In the genomic region with DNA sequence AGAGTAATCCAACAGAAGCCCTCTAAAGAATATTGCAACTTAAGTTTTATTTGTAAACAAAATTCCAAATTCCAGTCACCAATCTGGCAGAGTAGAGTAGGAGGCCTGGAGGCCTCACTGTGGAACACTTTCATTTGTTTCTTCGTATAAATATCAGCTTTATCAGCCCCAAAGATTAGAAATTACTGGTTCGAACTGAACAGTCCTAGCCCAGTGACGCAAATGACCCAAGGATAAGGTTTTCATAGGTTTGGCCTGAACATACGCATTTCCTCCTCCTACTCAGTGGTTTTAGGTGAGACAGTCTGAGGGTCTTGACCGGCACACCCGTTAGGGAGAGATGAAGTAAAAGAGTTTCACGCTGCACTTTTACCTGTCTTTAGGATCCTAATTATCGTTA, we compare ENCODE assay signal across 9 cellular contexts. TPM values are rescaled to one million over a fixed set of nuclear protein-coding genes. Genes with fewer than 3 reads are reported as not detected.
DNase-seq lines count a peak whose midpoint lies in the region; ATAC-seq, FAIRE-seq and TF ChIP-seq lines count a peak whose summit lies in the region.
"Had no signal": no experiment of that assay in that cellular context is flagged by ENCODE, and none has a peak within 500 bp of the region (broad histone marks: within the 10 kb centered on the region; RNA-seq: fewer than 3 reads in every experiment).

No MANE protein-coding gene starts in this region.

- H3K4me1 ChIP-seq in HepG2 (ENCODE audit: insufficient read depth, low read length), result peaks cover 42% of the 10 kb centered on the region
- peaks cover 29% of the 10 kb centered on the region for H3K4me1 ChIP-seq in stomach smooth muscle (ENCODE audit: control insufficient read depth, insufficient read depth, low read length)

- H3K4me2 ChIP-seq in HepG2 (ENCODE audit: low read depth, low read length), result peak overlapping the region; percentile 76

- H3K27me3 ChIP-seq in HepG2 (ENCODE audit: control insufficient read depth in 1 of 2, insufficient read depth in 2 of 2, low read length in 2 of 2) (no peaks in the 10 kb centered on the region), stomach smooth muscle (ENCODE audit: control insufficient read depth in 1 of 2, insufficient read depth in 2 of 2, low read length in 2 of 2) (no peaks in the 10 kb centered on the region)

- no peaks in the 10 kb centered on the region for H3K9me3 ChIP-seq in HepG2 (ENCODE audit: low read length)
- no peaks in the 10 kb centered on the region for H3K9me3 ChIP-seq in stomach smooth muscle (ENCODE audit: control insufficient read depth in 2 of 2, low read length in 2 of 2)

- H3K27ac ChIP-seq in HepG2 (ENCODE audit: extremely low read length, insufficient read depth, low read length) (peak overlapping the region; percentile 32), stomach smooth muscle (ENCODE audit: low read length) (peak overlapping the region; percentile 0)

- no peaks in the 10 kb centered on the region for H3K9me3 Mint-ChIP-seq in activated CD4-positive, alpha-beta T cell treated with anti-CD3 and anti-CD28 coated beads, Interleukin-2, amount 10 ng/mL, durations not matched to agents 7 days and 5 days

- H3K27me3 Mint-ChIP-seq in activated CD4-positive, alpha-beta T cell treated with anti-CD3 and anti-CD28 coated beads, Interleukin-2, amount 10 ng/mL, durations not matched to agents 7 days and 5 days, result peaks cover 42% of the 10 kb centered on the region

- no peak overlapping the region for H2AFZ ChIP-seq in HepG2 (ENCODE audit: low read length)

- in situ Hi-C loops in astrocyte of the spinal cord (cut with HindIII; ENCODE audit: low sequenced_read_pairs) (no loop called here), HepG2 (cut with HindIII; ENCODE audit: extremely low pct_ligation_motif_present, low pct_unique_long_range_greater_than_20kb) (no loop called here)

- no peak for DNase-seq in activated CD4-positive, alpha-beta T cell treated with anti-CD3 and anti-CD28 coated beads, Interleukin-2, amount 10 ng/mL, durations not matched to agents 7 days and 5 days
- no peak for DNase-seq in activated CD4-positive, alpha-beta T cell treated with anti-CD3 and anti-CD28 coated beads for 48 hours
- no peak for DNase-seq in astrocyte of the spinal cord (ENCODE audit: low read depth, low spot score)
- DNase-seq in HepG2 (ENCODE audit: low spot score), result no peak
- no peak for DNase-seq in NCI-H748 treated with DMSO at 0.1 percent for 48 hours (lab: John Stamatoyannopoulos, UW)
- no peak for DNase-seq in NCI-H1694 (lab: John Stamatoyannopoulos, UW)

- H3K79me2 ChIP-seq in HepG2 (ENCODE audit: insufficient read depth, low read length), result peaks cover 36% of the 10 kb centered on the region

- H3K4me3 Mint-ChIP-seq in activated CD4-positive, alpha-beta T cell treated with anti-CD3 and anti-CD28 coated beads, Interleukin-2, amount 10 ng/mL, durations not matched to agents 7 days and 5 days, result peak overlapping the region; percentile 45

- peaks cover 5% of the 10 kb centered on the region; the same call in 1 of the 2 replicates for H4K20me1 ChIP-seq in HepG2 (ENCODE audit: insufficient read depth, low read length)

- no peaks in the 10 kb centered on the region for H3K36me3 Mint-ChIP-seq in activated CD4-positive, alpha-beta T cell treated with anti-CD3 and anti-CD28 coated beads, Interleukin-2, amount 10 ng/mL, durations not matched to agents 7 days and 5 days (ENCODE audit: low read depth)

- H3K4me3 ChIP-seq in astrocyte of the spinal cord (ENCODE audit: low read depth, low read length), result peak overlapping the region; percentile 71
- peak overlapping the region; percentile 67 to 98 (median 91); a peak in 5 of 6 replicates for H3K4me3 ChIP-seq in HepG2 (replicated peaks in 1 of 3; ENCODE audit: insufficient read depth in 1 of 3, low read depth in 2 of 3, low read length in 3 of 3)
- H3K4me3 ChIP-seq in stomach smooth muscle (ENCODE audit: low read length in 2 of 2), result peak overlapping the region; percentile 71 to 87

- POLR2A ChIA-PET in activated CD4-positive, alpha-beta T cell treated with anti-CD3 and anti-CD28 coated beads, Interleukin-2, amount 10 ng/mL, durations not matched to agents 7 days and 5 days (lab: Charles Lee), result no interaction called here
- POLR2A ChIA-PET in HepG2 (lab: Yijun Ruan, JAX), result no interaction called here

- no peaks in the 10 kb centered on the region; a peak in 2 of 5 replicates for H3K36me3 ChIP-seq in HepG2 (replicated peaks in 1 of 2; ENCODE audit: control insufficient read depth in 1 of 2, insufficient read depth in 2 of 2, low read length in 2 of 2)
- no peaks in the 10 kb centered on the region for H3K36me3 ChIP-seq in stomach smooth muscle (ENCODE audit: control insufficient read depth in 2 of 2, insufficient read depth in 2 of 2, low read length in 2 of 2)

- no peaks in the 10 kb centered on the region for H3K4me1 Mint-ChIP-seq in activated CD4-positive, alpha-beta T cell treated with anti-CD3 and anti-CD28 coated beads, Interleukin-2, amount 10 ng/mL, durations not matched to agents 7 days and 5 days

- TF ChIP-seq RAD21 in HepG2 (CRISPR knock-in tag; IDR thresholded peaks at IDR 0.05), result no peak

- FAIRE-seq in HepG2 (lab: Jason Lieb, UNC), result peak; percentile 28

- TF ChIP-seq EP300 in HepG2 (IDR thresholded peaks at IDR 0.05; ENCODE audit: low read depth in 2 of 2, low read length in 2 of 2) (no peak), HepG2 (CRISPR knock-in tag; IDR thresholded peaks at IDR 0.05; ENCODE audit: borderline replicate concordance) (no peak)

- 66% methylated on average over 8 of the region's 8 CpGs for WGBS in HepG2 (ENCODE audit: low lambda C conversion rate)

- H3K9ac ChIP-seq in HepG2 (ENCODE audit: insufficient read depth, low read depth, low read length) (peak overlapping the region; percentile 13; the same call in 1 of the 2 replicates), stomach smooth muscle (ENCODE audit: low read length in 2 of 2) (peak overlapping the region; percentile 30 to 54)

- intact Hi-C loops in HepG2 (cut with micrococcal nuclease; ENCODE audit: unreplicated experiment), result no loop called here

- TF ChIP-seq POLR2A in HepG2 (IDR thresholded peaks at IDR 0.05; ENCODE audit: insufficient read depth in 1 of 2, low read depth in 2 of 2, low read length in 2 of 2) (no peak), GM18505 (IDR thresholded peaks at IDR 0.05; ENCODE audit: borderline replicate concordance, extremely low read depth, insufficient read depth, insufficient read length) (no peak)

- H3K27ac Mint-ChIP-seq in activated CD4-positive, alpha-beta T cell treated with anti-CD3 and anti-CD28 coated beads, Interleukin-2, amount 10 ng/mL, durations not matched to agents 7 days and 5 days, result no peak overlapping the region

- TF ChIP-seq CTCF in astrocyte of the spinal cord (IDR thresholded peaks at IDR 0.05; ENCODE audit: low read depth, low read length), result no peak
- TF ChIP-seq CTCF in HepG2 (CRISPR knock-in tag; IDR thresholded peaks at IDR 0.05), result no peak

- BruUV-seq in HepG2 (replicated peaks; lab: Mats Ljungman, UMichigan), result TSS peak; percentile 80

- CTCF ChIA-PET in activated CD4-positive, alpha-beta T cell treated with anti-CD3 and anti-CD28 coated beads, Interleukin-2, amount 10 ng/mL, durations not matched to agents 7 days and 5 days (lab: Charles Lee), result no interaction called here
- CTCF ChIA-PET in HepG2 (lab: Yijun Ruan, JAX; ENCODE audit: low intra/inter-chr PET ratio, low total read pairs), result no interaction called here

- ATAC-seq in HepG2, result no peak
- no peak for ATAC-seq in GM18505 (IDR thresholded peaks at IDR 0.05; ENCODE audit: unreplicated experiment)

RNA-seq across cellular contexts. Expression of a gene that starts 1.7 kb away (rescaled TPM):
- 1 to 10 TPM in 1 of 2 experiments, under 1 TPM in 1; 0.81 to 1.1 TPM for total RNA-seq in activated CD4-positive, alpha-beta T cell treated with anti-CD3 and anti-CD28 coated beads, Interleukin-2, amount 10 ng/mL, durations not matched to agents 7 days and 5 days
- total RNA-seq in HepG2 (2016; rRNA removed; fragmentation: Illumina TruSeq; extraction: Trizol), result 19.7 and 20.2 TPM in 2 replicates
- 5.5 and 5.6 TPM in 2 replicates for total RNA-seq in HepG2 (2016; cell fraction: cytosol; rRNA removed; fragmentation: Illumina TruSeq; extraction: Trizol; ENCODE audit: low read depth)
- 15.3 and 20.6 TPM in 2 replicates for total RNA-seq in HepG2 (2016; cell fraction: insoluble cytoplasmic fraction; rRNA removed; fragmentation: Illumina TruSeq; extraction: Trizol)
- 7.4 and 7.9 TPM in 2 replicates for total RNA-seq in HepG2 (2016; cell fraction: membrane; rRNA removed; fragmentation: Illumina TruSeq; extraction: Trizol)
- 21.4 and 24.6 TPM in 2 replicates for total RNA-seq in HepG2 (2016; cell fraction: nucleus; rRNA removed; fragmentation: Illumina TruSeq; extraction: Trizol)
- 32.3 and 33.3 TPM in 2 replicates for polyA plus RNA-seq in HepG2 (2011; rRNA removed)
- polyA plus RNA-seq in HepG2 (2011; cell fraction: cytosol; rRNA removed), result 14.7 and 18.8 TPM in 2 replicates
- 82.2 and 87.0 TPM in 2 replicates for polyA plus RNA-seq in HepG2 (2011; cell fraction: nucleus; rRNA removed)
- polyA plus RNA-seq in HepG2 (2012), result 23.1 and 30.9 TPM in 2 replicates
- 0.78 and 1.0 TPM in 2 replicates for polyA plus RNA-seq in HepG2 (2016; cell fraction: cytosol; fragmentation: Illumina TruSeq; extraction: Trizol; ENCODE audit: low read depth)
- 10.5 and 14.1 TPM in 2 replicates for polyA plus RNA-seq in HepG2 (2016; cell fraction: insoluble cytoplasmic fraction; fragmentation: Illumina TruSeq; extraction: Trizol; ENCODE audit: low read depth)
- 3.0 and 3.4 TPM in 2 replicates for polyA plus RNA-seq in HepG2 (2016; cell fraction: membrane; fragmentation: Illumina TruSeq; extraction: Trizol; ENCODE audit: low read depth)
- polyA plus RNA-seq in HepG2 (2016; cell fraction: nucleus; fragmentation: Illumina TruSeq; extraction: Trizol; ENCODE audit: insufficient read depth, low read depth), result 45.7 and 47.5 TPM in 2 replicates
- polyA minus RNA-seq in HepG2 (2011; rRNA and poly(A)+ RNA removed; ENCODE audit: low replicate concordance), result 93.6 and 143 TPM in 2 replicates
- 23.7 and 25.9 TPM in 2 replicates for polyA minus RNA-seq in HepG2 (2011; cell fraction: cytosol; rRNA and poly(A)+ RNA removed)
- polyA minus RNA-seq in HepG2 (2011; cell fraction: nucleus; rRNA and poly(A)+ RNA removed), result 38.8 and 39.3 TPM in 2 replicates

RNA-seq across cellular contexts. Expression of a gene that starts 28.3 kb away (rescaled TPM):
- not detected for total RNA-seq in activated CD4-positive, alpha-beta T cell treated with anti-CD3 and anti-CD28 coated beads, Interleukin-2, amount 10 ng/mL, durations not matched to agents 7 days and 5 days
- total RNA-seq in HepG2 (2016; rRNA removed; fragmentation: Illumina TruSeq; extraction: Trizol), result 0.72 and 1.00 TPM in 2 replicates
- 2.3 and 2.8 TPM in 2 replicates for total RNA-seq in HepG2 (2016; cell fraction: cytosol; rRNA removed; fragmentation: Illumina TruSeq; extraction: Trizol; ENCODE audit: low read depth)
- total RNA-seq in HepG2 (2016; cell fraction: insoluble cytoplasmic fraction; rRNA removed; fragmentation: Illumina TruSeq; extraction: Trizol), result 0.37 and 0.39 TPM in 2 replicates
- total RNA-seq in HepG2 (2016; cell fraction: membrane; rRNA removed; fragmentation: Illumina TruSeq; extraction: Trizol), result 1.1 and 4.0 TPM in 2 replicates
- not detected in 2 replicates for total RNA-seq in HepG2 (2016; cell fraction: nucleus; rRNA removed; fragmentation: Illumina TruSeq; extraction: Trizol)
- 0.67 and 0.95 TPM in 2 replicates for polyA plus RNA-seq in HepG2 (2011; rRNA removed)
- 0.85 and 2.1 TPM in 2 replicates for polyA plus RNA-seq in HepG2 (2011; cell fraction: cytosol; rRNA removed)
- 0.64 and 1.0 TPM in 2 replicates for polyA plus RNA-seq in HepG2 (2011; cell fraction: nucleus; rRNA removed)
- 0.40 and 0.72 TPM in 2 replicates for polyA plus RNA-seq in HepG2 (2012)
- 2.9 and 3.8 TPM in 2 replicates for polyA plus RNA-seq in HepG2 (2016; cell fraction: cytosol; fragmentation: Illumina TruSeq; extraction: Trizol; ENCODE audit: low read depth)
- 0.36 and 0.88 TPM in 2 replicates for polyA plus RNA-seq in HepG2 (2016; cell fraction: insoluble cytoplasmic fraction; fragmentation: Illumina TruSeq; extraction: Trizol; ENCODE audit: low read depth)
- polyA plus RNA-seq in HepG2 (2016; cell fraction: membrane; fragmentation: Illumina TruSeq; extraction: Trizol; ENCODE audit: low read depth), result 0.86 and 1.1 TPM in 2 replicates
- polyA plus RNA-seq in HepG2 (2016; cell fraction: nucleus; fragmentation: Illumina TruSeq; extraction: Trizol; ENCODE audit: insufficient read depth, low read depth), result 0.73 and 0.75 TPM in 2 replicates
- polyA minus RNA-seq in HepG2 (2011; rRNA and poly(A)+ RNA removed; ENCODE audit: low replicate concordance), result 0.30 TPM in 1 of 2 replicates, not detected in the other
- not detected in 2 replicates for polyA minus RNA-seq in HepG2 (2011; cell fraction: cytosol; rRNA and poly(A)+ RNA removed)
- not detected in 2 replicates for polyA minus RNA-seq in HepG2 (2011; cell fraction: nucleus; rRNA and poly(A)+ RNA removed)
- total RNA-seq: ureter had no signal

RNA-seq across cellular contexts. Expression of a gene that starts 38.8 kb away (rescaled TPM):
- total RNA-seq in activated CD4-positive, alpha-beta T cell treated with anti-CD3 and anti-CD28 coated beads, Interleukin-2, amount 10 ng/mL, durations not matched to agents 7 days and 5 days, result not detected
- 11.3 and 27.0 TPM in 2 replicates for total RNA-seq in HepG2 (2016; rRNA removed; fragmentation: Illumina TruSeq; extraction: Trizol)
- total RNA-seq in HepG2 (2016; cell fraction: cytosol; rRNA removed; fragmentation: Illumina TruSeq; extraction: Trizol; ENCODE audit: low read depth), result 6.3 and 6.7 TPM in 2 replicates
- 9.0 and 28.6 TPM in 2 replicates for total RNA-seq in HepG2 (2016; cell fraction: insoluble cytoplasmic fraction; rRNA removed; fragmentation: Illumina TruSeq; extraction: Trizol)
- 11.1 and 11.5 TPM in 2 replicates for total RNA-seq in HepG2 (2016; cell fraction: membrane; rRNA removed; fragmentation: Illumina TruSeq; extraction: Trizol)
- total RNA-seq in HepG2 (2016; cell fraction: nucleus; rRNA removed; fragmentation: Illumina TruSeq; extraction: Trizol), result 32.0 and 33.7 TPM in 2 replicates
- 11.8 and 21.2 TPM in 2 replicates for polyA plus RNA-seq in HepG2 (2011; rRNA removed)
- polyA plus RNA-seq in HepG2 (2011; cell fraction: cytosol; rRNA removed), result 10.4 and 15.5 TPM in 2 replicates
- 157 and 161 TPM in 2 replicates for polyA plus RNA-seq in HepG2 (2011; cell fraction: nucleus; rRNA removed)
- polyA plus RNA-seq in HepG2 (2012), result 12.5 and 20.1 TPM in 2 replicates
- 4.1 and 4.2 TPM in 2 replicates for polyA plus RNA-seq in HepG2 (2016; cell fraction: cytosol; fragmentation: Illumina TruSeq; extraction: Trizol; ENCODE audit: low read depth)
- 7.6 and 10.6 TPM in 2 replicates for polyA plus RNA-seq in HepG2 (2016; cell fraction: insoluble cytoplasmic fraction; fragmentation: Illumina TruSeq; extraction: Trizol; ENCODE audit: low read depth)
- 6.1 and 7.1 TPM in 2 replicates for polyA plus RNA-seq in HepG2 (2016; cell fraction: membrane; fragmentation: Illumina TruSeq; extraction: Trizol; ENCODE audit: low read depth)
- 105 and 107 TPM in 2 replicates for polyA plus RNA-seq in HepG2 (2016; cell fraction: nucleus; fragmentation: Illumina TruSeq; extraction: Trizol; ENCODE audit: insufficient read depth, low read depth)
- 0.28 and 10.1 TPM in 2 replicates for polyA minus RNA-seq in HepG2 (2011; rRNA and poly(A)+ RNA removed; ENCODE audit: low replicate concordance)
- 3.4 and 5.3 TPM in 2 replicates for polyA minus RNA-seq in HepG2 (2011; cell fraction: cytosol; rRNA and poly(A)+ RNA removed)
- 24.7 and 29.2 TPM in 2 replicates for polyA minus RNA-seq in HepG2 (2011; cell fraction: nucleus; rRNA and poly(A)+ RNA removed)

Comparison
In these comparisons a context has a peak if more than half of its experiments do, and no peak if none do; other contexts are left out.
1. RNA of a gene that starts 38.8 kb away (total RNA-seq): 6.3 to 33.7 TPM in HepG2; not detected in activated CD4-positive, alpha-beta T cell treated with anti-CD3 and anti-CD28 coated beads, Interleukin-2, amount 10 ng/mL, durations not matched to agents 7 days and 5 days; every median in the first group is over 4 times any median in the second.
2. Peak in every context shown above with its lines, with median percentiles within 50 percentile points of each other: H3K4me3 ChIP-seq.